ENCODE assay signal across 24 cellular contexts in genomic region chr11:95911369-95911759, GRCh38.
"Had no signal": no experiment of that assay in that cellular context is flagged by ENCODE, and none has a peak within 500 bp of the region (broad histone marks: within the 10 kb centered on the region; RNA-seq: fewer than 3 reads in every experiment).

No MANE protein-coding gene starts in this region.

- H3K9me3 Mint-ChIP-seq: central memory CD8-positive, alpha-beta T cell; effector memory CD8-positive, alpha-beta T cell; naive thymus-derived CD8-positive, alpha-beta T cell had no signal

- H3K4me1 ChIP-seq: pancreas, right lobe of liver, upper lobe of right lung, uterus had no signal

- H3K36me3 ChIP-seq: heart left ventricle, neutrophil, pancreas, right lobe of liver, stomach, thoracic aorta, tibial nerve, upper lobe of right lung, uterus had no signal

- H3K9me3 ChIP-seq: neutrophil, pancreas, right lobe of liver, stomach, thoracic aorta, tibial nerve, upper lobe of right lung, uterus had no signal

- H3K27me3 ChIP-seq: heart left ventricle, neutrophil, pancreas, right lobe of liver, stomach, tibial nerve, upper lobe of right lung, uterus had no signal

- H3K27ac ChIP-seq: coronary artery, neutrophil, pancreas, right lobe of liver, stomach, thoracic aorta, upper lobe of right lung, uterus had no signal

- H3K27ac Mint-ChIP-seq: effector memory CD8-positive, alpha-beta T cell; naive thymus-derived CD8-positive, alpha-beta T cell; progenitor cell of endocrine pancreas had no signal

- ATAC-seq: effector memory CD8-positive, alpha-beta T cell; naive thymus-derived CD8-positive, alpha-beta T cell; pancreas; right lobe of liver; upper lobe of right lung had no signal

- H3K27me3 Mint-ChIP-seq: central memory CD8-positive, alpha-beta T cell; effector memory CD8-positive, alpha-beta T cell; naive thymus-derived CD8-positive, alpha-beta T cell; progenitor cell of endocrine pancreas had no signal

- DNase-seq: dermis blood vessel endothelial cell; effector memory CD8-positive, alpha-beta T cell; heart left ventricle; mesendoderm; naive thymus-derived CD8-positive, alpha-beta T cell; pancreas; right lobe of liver; stimulated activated CD4-positive, alpha-beta T cell treated with anti-CD3 and anti-CD28 coated beads, Interleukin-12 subunit alpha, Interleukin-12 subunit beta, amount 100 ng/mL, for 4 hours; stimulated activated CD4-positive, alpha-beta T cell treated with anti-CD3 and anti-CD28 coated beads, Interleukin-1b, Interleukin-23, amount 100 ng/mL, for 48 hours; stimulated activated CD4-positive, alpha-beta T cell treated with anti-CD3 and anti-CD28 coated beads, Interleukin-4, amount 100 ng/mL, for 1 hour; stimulated activated CD8-positive, alpha-beta memory T cell treated with anti-CD3 and anti-CD28 coated beads, Interleukin-4, amount 100 ng/mL, for 48 hours; stimulated activated naive CD4-positive, alpha-beta T cell; stomach; upper lobe of right lung; uterus had no signal

- H3K4me3 Mint-ChIP-seq: central memory CD8-positive, alpha-beta T cell; effector memory CD8-positive, alpha-beta T cell; naive thymus-derived CD8-positive, alpha-beta T cell had no signal

- FAIRE-seq: endometrium, frontal cortex, pancreas had no signal

- H3K4me3 ChIP-seq: coronary artery, pancreas, right lobe of liver, smooth muscle cell, stomach, thoracic aorta, tibial nerve, upper lobe of right lung, uterus had no signal
